ENCODE assay signal across 8 cellular contexts in genomic region chr14:54568821-54569591, GRCh38. TPM values are rescaled to one million over a fixed set of nuclear protein-coding genes. Genes with fewer than 3 reads are reported as not detected.
DNase-seq lines count a peak whose midpoint lies in the region; ATAC-seq and TF ChIP-seq lines count a peak whose summit lies in the region.

No MANE protein-coding gene starts in this region.

- peaks cover 6% of the 10 kb centered on the region for H3F3A ChIP-seq in neural cell (ENCODE audit: insufficient read depth, low read length, poor library complexity, severe bottlenecking)

- no peak for ATAC-seq in CD4-positive, CD25-positive, alpha-beta regulatory T cell (ENCODE audit: low read depth in 2 of 2)
- peak; percentile 4 for ATAC-seq in RWPE2 (ENCODE audit: low read depth)
- ATAC-seq in GM21447 (IDR thresholded peaks at IDR 0.05; ENCODE audit: unreplicated experiment): no peak

- peak overlapping the region; percentile 57 to 96 (median 68) for H3K4me3 Mint-ChIP-seq in CD4-positive, CD25-positive, alpha-beta regulatory T cell

- H4K20me1 ChIP-seq in fibroblast of lung (ENCODE audit: control insufficient read depth, extremely low read depth, insufficient read depth, low read length) (no peaks in the 10 kb centered on the region), neural cell (ENCODE audit: insufficient read depth) (no peaks in the 10 kb centered on the region)

- no peaks in the 10 kb centered on the region for H3K36me3 ChIP-seq in CD4-positive, CD25-positive, alpha-beta regulatory T cell (ENCODE audit: control insufficient read depth, insufficient read depth, low read length)
- peaks cover 43% of the 10 kb centered on the region for H3K36me3 ChIP-seq in RWPE2 (ENCODE audit: low read depth)
- peaks cover 4% of the 10 kb centered on the region for H3K36me3 ChIP-seq in fibroblast of lung (ENCODE audit: control insufficient read depth, insufficient read depth, low read length)
- H3K36me3 ChIP-seq in neural cell (ENCODE audit: insufficient read depth, low read length): no peaks in the 10 kb centered on the region
- peaks cover 50% of the 10 kb centered on the region for H3K36me3 ChIP-seq in MG63

- H3K4me2 ChIP-seq in fibroblast of lung (ENCODE audit: extremely low read depth, insufficient read depth, low read length): peak overlapping the region; percentile 88
- H3K4me2 ChIP-seq in neural cell (ENCODE audit: low read length): no peak overlapping the region

- TF ChIP-seq RAD21 in neural cell (conservative IDR thresholded peaks at IDR 0.05): no peak

- peak overlapping the region; percentile 40 for H3K9ac ChIP-seq in fibroblast of lung (ENCODE audit: insufficient read depth, low read length)
- H3K9ac ChIP-seq in neural cell (ENCODE audit: low read length): no peak overlapping the region

- H3K27me3 ChIP-seq in CD4-positive, CD25-positive, alpha-beta regulatory T cell (ENCODE audit: control insufficient read depth, insufficient read depth, low read length): peaks cover 11% of the 10 kb centered on the region
- H3K27me3 ChIP-seq in RWPE2 (ENCODE audit: insufficient read depth, poor library complexity, severe bottlenecking): no peaks in the 10 kb centered on the region
- H3K27me3 ChIP-seq in fibroblast of lung (ENCODE audit: control insufficient read depth, insufficient read depth, low read length): no peaks in the 10 kb centered on the region
- H3K27me3 ChIP-seq in neural cell (ENCODE audit: insufficient read depth, low read depth, low read length): peaks cover 28% of the 10 kb centered on the region
- no peaks in the 10 kb centered on the region for H3K27me3 ChIP-seq in MG63

- H3K9me3 Mint-ChIP-seq in CD4-positive, CD25-positive, alpha-beta regulatory T cell: peaks cover 0 to 20% (median 3%) of the 10 kb centered on the region in 7 donors

- peaks cover 6% of the 10 kb centered on the region for H3K36me3 Mint-ChIP-seq in CD4-positive, CD25-positive, alpha-beta regulatory T cell

- H3K4me3 ChIP-seq in CD4-positive, CD25-positive, alpha-beta regulatory T cell (ENCODE audit: low read depth, low read length): no peak overlapping the region
- H3K4me3 ChIP-seq in RWPE2 (ENCODE audit: severe bottlenecking) (peak overlapping the region; percentile 88), fibroblast of lung (replicated peaks in 1 of 4; ENCODE audit: control extremely low read depth in 1 of 4, insufficient read depth in 1 of 4, low read depth in 3 of 4, low read length in 4 of 4) (peak overlapping the region; percentile 59 to 88 (median 76)), neural cell (ENCODE audit: low read length) (peak overlapping the region; percentile 15), MG63 (no peak overlapping the region; the same call in 1 of the 2 replicates)

- no peak for DNase-seq in CD4-positive, CD25-positive, alpha-beta regulatory T cell
- DNase-seq in RWPE2 (ENCODE audit: low spot score) (no peak), fibroblast of lung (ENCODE audit: low read depth in 2 of 2) (peak; percentile 45 to 51), MG63 (no peak), cerebellum (ENCODE audit: low spot score) (no peak), NCI-H446 treated with DMSO at 0.1 percent for 48 hours (lab: John Stamatoyannopoulos, UW) (no peak)

- H3K9me2 ChIP-seq in neural cell (ENCODE audit: insufficient read depth, low read length): no peaks in the 10 kb centered on the region

- peaks cover 17% of the 10 kb centered on the region in 2 experiments for H3K9me3 ChIP-seq in CD4-positive, CD25-positive, alpha-beta regulatory T cell (ENCODE audit: control insufficient read depth in 2 of 2, low read length in 2 of 2)
- H3K9me3 ChIP-seq in RWPE2 (ENCODE audit: severe bottlenecking): peaks cover 4% of the 10 kb centered on the region
- no peaks in the 10 kb centered on the region for H3K9me3 ChIP-seq in fibroblast of lung (ENCODE audit: control insufficient read depth, insufficient read depth, low read depth, low read length)
- no peaks in the 10 kb centered on the region for H3K9me3 ChIP-seq in neural cell (ENCODE audit: low read length)
- H3K9me3 ChIP-seq in MG63: peaks cover 10% of the 10 kb centered on the region

- peaks cover 33% of the 10 kb centered on the region for H3K4me1 ChIP-seq in CD4-positive, CD25-positive, alpha-beta regulatory T cell (ENCODE audit: control insufficient read depth, insufficient read depth, low read length, poor library complexity, severe bottlenecking)
- H3K4me1 ChIP-seq in RWPE2 (ENCODE audit: insufficient read depth, poor library complexity, severe bottlenecking) (peaks cover 37% of the 10 kb centered on the region), fibroblast of lung (ENCODE audit: control insufficient read depth, extremely low read depth, insufficient read depth, low read length) (peaks cover 14% of the 10 kb centered on the region)

- TF ChIP-seq CTCF in RWPE2 (IDR thresholded peaks at IDR 0.05; ENCODE audit: poor library complexity, severe bottlenecking) (no peak), fibroblast of lung (conservative IDR thresholded peaks at IDR 0.05 in 1 of 2, IDR thresholded peaks at IDR 0.05 in 1 of 2; ENCODE audit: low read depth in 1 of 2, low read length in 2 of 2) (no peak), neural cell (IDR thresholded peaks at IDR 0.05; ENCODE audit: poor library complexity, severe bottlenecking) (no peak)

- H3K4me1 Mint-ChIP-seq in CD4-positive, CD25-positive, alpha-beta regulatory T cell: peaks cover 4 to 15% (median 10%) of the 10 kb centered on the region in 4 donors

- H2AFZ ChIP-seq in fibroblast of lung (ENCODE audit: low read length) (no peak overlapping the region), neural cell (ENCODE audit: low read depth, low read length) (no peak overlapping the region)

- H3K79me2 ChIP-seq in fibroblast of lung (ENCODE audit: control insufficient read depth, insufficient read depth, low read length): peaks cover 74% of the 10 kb centered on the region
- H3K79me2 ChIP-seq in neural cell (replicated peaks; ENCODE audit: insufficient read depth, low read length): no peaks in the 10 kb centered on the region

- no peak for TF ChIP-seq EP300 in neural cell (conservative IDR thresholded peaks at IDR 0.05; ENCODE audit: poor library complexity, severe bottlenecking)

- H3K27me3 Mint-ChIP-seq in CD4-positive, CD25-positive, alpha-beta regulatory T cell: peaks cover 45% of the 10 kb centered on the region

- H3K27ac Mint-ChIP-seq in CD4-positive, CD25-positive, alpha-beta regulatory T cell: no peak overlapping the region

- H3K27ac ChIP-seq in CD4-positive, CD25-positive, alpha-beta regulatory T cell (ENCODE audit: insufficient read depth, low read length, poor library complexity, severe bottlenecking): no peak overlapping the region
- peak overlapping the region; percentile 89 for H3K27ac ChIP-seq in RWPE2 (ENCODE audit: poor library complexity, severe bottlenecking)
- peak overlapping the region; percentile 69 for H3K27ac ChIP-seq in fibroblast of lung (ENCODE audit: insufficient read depth, low read length)
- H3K27ac ChIP-seq in neural cell (ENCODE audit: low read length): no peak overlapping the region

TF ChIP-seq in neural cell, 6 proteins besides CTCF, POLR2A, EP300 and RAD21 (continues in another document):
- TF ChIP-seq POLR2AphosphoS5 (IDR thresholded peaks at IDR 0.05) (no peak), EZH2 (IDR thresholded peaks at IDR 0.05; ENCODE audit: borderline replicate concordance, insufficient read depth, low read length, poor library complexity, severe bottlenecking) (no peak), REST (IDR thresholded peaks at IDR 0.05; ENCODE audit: borderline replicate concordance) (no peak), SMC3 (conservative IDR thresholded peaks at IDR 0.05; ENCODE audit: poor library complexity) (no peak), TAF1 (IDR thresholded peaks at IDR 0.05; ENCODE audit: low read depth) (no peak)

RNA-seq across cellular contexts. Expression of gene SAMD4A, which starts 2.1 kb away (rescaled TPM):
- total RNA-seq in CD4-positive, CD25-positive, alpha-beta regulatory T cell: 7.9 TPM
- polyA plus RNA-seq in CD4-positive, CD25-positive, alpha-beta regulatory T cell: under 1 TPM in 3 of 4 donors, not detected in 1; 0.05 to 0.16 (median 0.10) TPM
- 25.9 and 39.8 TPM in 2 replicates for total RNA-seq in fibroblast of lung
- 9.3 and 12.2 TPM in 2 replicates for polyA plus RNA-seq in fibroblast of lung
- polyA plus RNA-seq in fibroblast of lung (2012): 25.1 and 29.4 TPM in 2 replicates
- polyA minus RNA-seq in fibroblast of lung (ENCODE audit: low replicate concordance): 52.1 and 114 TPM in 2 replicates
- polyA plus RNA-seq in neural cell: 0.66 and 1.0 TPM in 2 replicates
- 3.7 TPM in 2 replicates for polyA minus RNA-seq in neural cell
- 6.0 and 8.7 TPM in 2 replicates for total RNA-seq in MG63 (2014; rRNA removed; shearing (Covaris generic); ENCODE audit: low replicate concordance)
- 15.7 TPM for total RNA-seq in cerebellum

RNA-seq across cellular contexts. Expression of gene CGRRF1, which starts 59.3 kb away (rescaled TPM):
- 27.7 TPM for total RNA-seq in CD4-positive, CD25-positive, alpha-beta regulatory T cell
- polyA plus RNA-seq in CD4-positive, CD25-positive, alpha-beta regulatory T cell: 10 to 100 TPM; 31.1 to 45.6 (median 33.4) TPM
- total RNA-seq in fibroblast of lung (18.2 and 23.0 TPM in 2 replicates), cerebellum (18.3 TPM)
- polyA plus RNA-seq in fibroblast of lung (11.7 and 15.8 TPM in 2 replicates), neural cell (30.0 and 31.0 TPM in 2 replicates)
- 16.4 and 18.5 TPM in 2 replicates for polyA plus RNA-seq in fibroblast of lung (2012)
- polyA minus RNA-seq in fibroblast of lung (ENCODE audit: low replicate concordance) (0.74 and 1.3 TPM in 2 replicates), neural cell (13.4 and 19.0 TPM in 2 replicates)
- total RNA-seq in MG63 (2014; rRNA removed; shearing (Covaris generic); ENCODE audit: low replicate concordance): 5.9 and 6.0 TPM in 2 replicates

Comparison
In these comparisons a context has a peak if more than half of its experiments do, and no peak if none do; other contexts are left out.
1. DNase-seq: peak in fibroblast of lung (2 of 2); none in CD4-positive, CD25-positive, alpha-beta regulatory T cell (0 of 3), RWPE2 (single experiment), MG63 (single experiment), cerebellum (single experiment) and NCI-H446 treated with DMSO at 0.1 percent for 48 hours (single experiment).
2. H3K27ac ChIP-seq: peak in RWPE2 (single experiment) and fibroblast of lung (single experiment); none in CD4-positive, CD25-positive, alpha-beta regulatory T cell (single experiment) and neural cell (single experiment).
3. H3K4me3 ChIP-seq: peak in RWPE2 (single experiment), fibroblast of lung (4 of 4) and neural cell (single experiment); none in CD4-positive, CD25-positive, alpha-beta regulatory T cell (single experiment) and MG63 (single experiment).